In genomic region chr17:82042649-82043048, GRCh38 we compare ENCODE assay signal across 1 cellular context.
TF ChIP-seq lines count a peak whose summit lies in the region.

No MANE protein-coding gene starts in this region.

TF ChIP-seq in WTC11, 78 proteins besides CTCF, POLR2A, EP300 and RAD21:
- TF ChIP-seq ZNF121 (CRISPR knock-in tag; IDR thresholded peaks at IDR 0.05) (peak; percentile 57; the same call in 1 of the 2 replicates), ATF6 (CRISPR knock-in tag; IDR thresholded peaks at IDR 0.05) (no peak), MXD4 (CRISPR knock-in tag; IDR thresholded peaks at IDR 0.05; ENCODE audit: borderline replicate concordance) (no peak)
